In the genomic region with DNA sequence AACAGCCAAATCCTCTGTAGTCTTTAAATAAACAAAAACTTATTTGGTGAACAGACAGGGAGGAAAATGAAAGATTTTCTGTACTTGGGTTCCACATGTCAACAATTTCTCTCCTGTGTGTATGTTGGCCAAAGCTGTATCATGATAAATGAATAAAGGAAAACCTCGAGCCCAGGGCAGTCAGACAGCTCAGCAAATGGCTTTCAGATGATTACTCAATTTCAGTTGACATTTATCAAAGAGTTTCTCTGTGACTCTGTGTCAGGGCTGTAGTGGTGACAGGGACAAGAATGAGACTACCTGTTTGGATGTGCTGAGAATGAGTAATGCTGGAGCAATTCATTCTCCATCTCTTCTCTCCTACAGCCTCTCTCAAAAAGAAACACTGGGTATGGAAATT, we compare ENCODE assay signal across 21 cellular contexts. TPM values are rescaled to one million over a fixed set of nuclear protein-coding genes. Genes with fewer than 3 reads are reported as not detected.
DNase-seq lines count a peak whose midpoint lies in the region; ATAC-seq, FAIRE-seq and TF ChIP-seq lines count a peak whose summit lies in the region.
"Had no signal": no experiment of that assay in that cellular context is flagged by ENCODE, and none has a peak within 500 bp of the region (broad histone marks: within the 10 kb centered on the region; RNA-seq: fewer than 3 reads in every experiment).

No MANE protein-coding gene starts in this region.

- no TSS peak for BruUV-seq in K562 (replicated peaks; lab: Mats Ljungman, UMichigan)
- BruUV-seq in OCI-LY7 (replicated peaks; lab: Mats Ljungman, UMichigan) = no TSS peak

- H3K9me3 ChIP-seq in K562 (replicated peaks; ENCODE audit: control insufficient read depth, insufficient read depth, low read depth, low read length) (no peaks in the 10 kb centered on the region), liver (ENCODE audit: control insufficient read depth in 4 of 4, low read length in 3 of 4) (no peaks in the 10 kb centered on the region), OCI-LY7 (ENCODE audit: low read length) (no peaks in the 10 kb centered on the region), uterus (no peaks in the 10 kb centered on the region)
- H3K9me3 ChIP-seq: colonic mucosa, tibial nerve had no signal

- H3K9ac ChIP-seq in K562 (ENCODE audit: insufficient read depth in 1 of 2, low read depth in 2 of 2, low read length in 2 of 2) (no peak overlapping the region), liver (ENCODE audit: low read depth in 1 of 2, low read length in 2 of 2) (no peak overlapping the region)

- FAIRE-seq in K562 (lab: Jason Lieb, UNC) = no peak
- FAIRE-seq: GM12892 had no signal

- no peaks in the 10 kb centered on the region for H3K27me3 ChIP-seq in K562 (ENCODE audit: control insufficient read depth in 2 of 2, insufficient read depth in 2 of 2, low read length in 2 of 2)
- H3K27me3 ChIP-seq in liver (ENCODE audit: control insufficient read depth in 4 of 4, insufficient read depth in 4 of 4, low read length in 3 of 4) = no peaks in the 10 kb centered on the region
- H3K27me3 ChIP-seq in uterus = no peaks in the 10 kb centered on the region
- H3K27me3 ChIP-seq: colonic mucosa, tibial nerve had no signal

- peaks cover 2% of the 10 kb centered on the region for H3K9me1 ChIP-seq in K562 (ENCODE audit: control insufficient read depth, insufficient read depth, low read length)

- peak; percentile 17 for DNase-seq in AG08396 (ENCODE audit: low spot score)
- DNase-seq in ELR (ENCODE audit: low read depth) = peak; percentile 23
- DNase-seq in K562 (ENCODE audit: extremely low read depth in 1 of 4, low spot score in 3 of 4) = no peak
- DNase-seq in OCI-LY7 (ENCODE audit: low spot score) = no peak
- DNase-seq in uterus = no peak
- no peak for DNase-seq in inferior parietal cortex (ENCODE audit: extremely low spot score)
- DNase-seq: activated CD4-positive, alpha-beta T cell treated with anti-CD3 and anti-CD28 coated beads, Interleukin-2, amount 10 ng/mL, durations not matched to agents 7 days and 5 days; C1 segment of cervical spinal cord; colonic mucosa; head of caudate nucleus; islet precursor cell; KBM-7; midbrain; NCI-H1105; PC-9 had no signal

- H4K20me1 ChIP-seq in K562 (replicated peaks; ENCODE audit: control insufficient read depth, insufficient read depth, low read length) = no peaks in the 10 kb centered on the region
- no peaks in the 10 kb centered on the region for H4K20me1 ChIP-seq in OCI-LY7 (ENCODE audit: insufficient read depth, low read length)

- no peak overlapping the region for H2AFZ ChIP-seq in K562 (ENCODE audit: low read depth, low read length)
- no peak overlapping the region for H2AFZ ChIP-seq in OCI-LY7 (ENCODE audit: low read length)
- H2AFZ ChIP-seq: GM23338, PC-9 had no signal

- CTCF ChIA-PET in K562 (lab: Yijun Ruan, JAX; ENCODE audit: low intra/inter-chr PET ratio) = no interaction called here
- CTCF ChIA-PET in OCI-LY7 (lab: Charles Lee; ENCODE audit: unreplicated experiment) = interaction anchor here (0.6 kb wide), 2 partner anchors 16 to 511 kb away, joined by 3 to 4 read pairs; no protein-coding TSS in a partner anchor

- H3K4me3 ChIP-seq in K562 (no peak overlapping the region), liver (ENCODE audit: low read depth in 1 of 3, low read length in 3 of 3) (no peak overlapping the region), OCI-LY7 (ENCODE audit: low read depth, low read length, poor library complexity, severe bottlenecking) (no peak overlapping the region), uterus (no peak overlapping the region)
- H3K4me3 ChIP-seq: colonic mucosa, GM23338, PC-9, SK-N-MC, tibial nerve had no signal

- no peak for TF ChIP-seq CTCF in K562 (IDR thresholded peaks at IDR 0.05 in 2 of 3, conservative IDR thresholded peaks at IDR 0.05 in 1 of 3; ENCODE audit: insufficient read depth in 2 of 3, low read depth in 1 of 3, low read length in 3 of 3)
- no peak for TF ChIP-seq CTCF in liver (IDR thresholded peaks at IDR 0.05; ENCODE audit: low read depth, low read length, missing input control)
- no peak for TF ChIP-seq CTCF in OCI-LY7 (conservative IDR thresholded peaks at IDR 0.05; ENCODE audit: low read length)
- TF ChIP-seq CTCF in uterus (IDR thresholded peaks at IDR 0.05) = no peak

- H3K36me3 ChIP-seq in K562 (ENCODE audit: control insufficient read depth, insufficient read depth, low read length) (peaks cover 86% of the 10 kb centered on the region; the same call in 2 of the 3 replicates), liver (ENCODE audit: control insufficient read depth in 4 of 4, insufficient read depth in 3 of 4, low read depth in 1 of 4, low read length in 3 of 4) (peaks cover 4 to 23% (median 14%) of the 10 kb centered on the region in 4 donors), OCI-LY7 (ENCODE audit: insufficient read depth, low read length) (peaks cover 58% of the 10 kb centered on the region), uterus (no peaks in the 10 kb centered on the region)

- POLR2A ChIA-PET in K562 (lab: Yijun Ruan, JAX) = no interaction called here
- POLR2A ChIA-PET in OCI-LY7 (lab: Charles Lee) = no interaction called here

- H3K9me2 ChIP-seq in OCI-LY7 (ENCODE audit: insufficient read depth, low read length) = no peaks in the 10 kb centered on the region

- WGBS in K562 (ENCODE audit: insufficient coverage, low coverage, missing lambda C conversion rate) = 44% methylated on average over 1 of the region's 1 CpG
- WGBS in liver = 14% methylated on average over 1 of the region's 1 CpG

- H3K27ac ChIP-seq in K562 (ENCODE audit: extremely low read depth, low read depth, low read length) (no peak overlapping the region), liver (ENCODE audit: low read depth in 1 of 2, low read length in 2 of 2) (peak overlapping the region in 1 of 2 donors; percentile 40), OCI-LY7 (ENCODE audit: low read depth, low read length, poor library complexity, severe bottlenecking) (no peak overlapping the region), uterus (no peak overlapping the region)
- H3K27ac ChIP-seq: colonic mucosa, PC-9, SK-N-MC, tibial nerve had no signal

- H3K4me1 ChIP-seq in K562 (replicated peaks in 1 of 2; ENCODE audit: control insufficient read depth in 2 of 2, insufficient read depth in 2 of 2, low read length in 2 of 2) (peaks cover 0 to 2% of the 10 kb centered on the region in 2 experiments; a peak in 2 of 5 replicates), liver (ENCODE audit: control insufficient read depth in 4 of 4, insufficient read depth in 4 of 4, low read length in 3 of 4) (peaks cover 4 to 14% (median 12%) of the 10 kb centered on the region in 4 donors), OCI-LY7 (ENCODE audit: insufficient read depth, low read length, poor library complexity, severe bottlenecking) (no peaks in the 10 kb centered on the region), uterus (no peaks in the 10 kb centered on the region)
- H3K4me1 ChIP-seq: colonic mucosa had no signal

- no peak for TF ChIP-seq RAD21 in K562 (CRISPR knock-in tag; conservative IDR thresholded peaks at IDR 0.05 in 1 of 2, IDR thresholded peaks at IDR 0.05 in 1 of 2)
- no peak for TF ChIP-seq RAD21 in liver (IDR thresholded peaks at IDR 0.05)

- no peak overlapping the region for H3K4me2 ChIP-seq in K562 (ENCODE audit: insufficient read depth, low read length)
- H3K4me2 ChIP-seq in OCI-LY7 (ENCODE audit: low read length) = no peak overlapping the region
- H3K4me2 ChIP-seq: GM23338, PC-9 had no signal

- TF ChIP-seq POLR2A in K562 (conservative IDR thresholded peaks at IDR 0.05) (no peak), uterus (IDR thresholded peaks at IDR 0.05) (no peak)

- intact Hi-C loops in K562 (cut with micrococcal nuclease) = no loop called here
- intact Hi-C loops in OCI-LY7 (cut with micrococcal nuclease; ENCODE audit: unreplicated experiment) = no loop called here
- intact Hi-C loops in uterus (cut with DNase I; ENCODE audit: low total_unique reads) = no loop called here

- no peak for ATAC-seq in K562
- ATAC-seq: GM23338; stimulated activated memory B cell treated with anti-CD40 and anti-IgM and Interleukin-4, amounts not matched to agents 10 μg/mL and 1 μg/mL and 100 μg/mL, for 72 hours had no signal

- TF ChIP-seq EP300 in K562 (IDR thresholded peaks at IDR 0.05; ENCODE audit: low read length) = no peak

- no peaks in the 10 kb centered on the region for H3K79me2 ChIP-seq in K562 (ENCODE audit: control insufficient read depth, insufficient read depth, low read length)
- no peaks in the 10 kb centered on the region for H3K79me2 ChIP-seq in OCI-LY7 (ENCODE audit: insufficient read depth, low read depth, low read length)

- in situ Hi-C loops in K562 (cut with MboI) = loop anchor here (25.0 kb wide), 1 partner anchor 638 kb away; no protein-coding TSS in a partner anchor

TF ChIP-seq in K562, 482 proteins besides CTCF, POLR2A, EP300 and RAD21 (continues in another document):
- TF ChIP-seq ZC3H11A (IDR thresholded peaks at IDR 0.05; ENCODE audit: low read depth, low read length) (no peak), TCF7L2 (IDR thresholded peaks at IDR 0.05; ENCODE audit: low read depth, low read length) (no peak), ZNF24 (IDR thresholded peaks at IDR 0.05) (no peak)

TF ChIP-seq in liver, 16 proteins besides CTCF, POLR2A, EP300 and RAD21 (continues in another document):
- TF ChIP-seq SP1 (IDR thresholded peaks at IDR 0.05) = no peak
- TF ChIP-seq RXRA (IDR thresholded peaks at IDR 0.05) = peak in 1 of 2 donors; percentile 53
- TF ChIP-seq YY1 (IDR thresholded peaks at IDR 0.05) = peak; percentile 65

RNA-seq across cellular contexts. Expression of gene PTGS1, which starts 45.7 kb away (rescaled TPM):
- total RNA-seq in K562 (2011; cell fraction: chromatin; rRNA removed; ENCODE audit: low replicate concordance) = 8.0 and 9.1 TPM in 2 replicates
- 6.3 and 7.7 TPM in 2 replicates for total RNA-seq in K562 (2011; cell fraction: nucleolus; rRNA removed)
- 9.9 and 10.5 TPM in 2 replicates for total RNA-seq in K562 (2011; cell fraction: nucleoplasm; rRNA removed)
- total RNA-seq in K562 (2014; rRNA removed) = 4.9 and 5.3 TPM in 2 replicates
- total RNA-seq in K562 (2014; rRNA removed; fragmentation: Illumina TruSeq; extraction: Trizol) = 3.4 and 3.6 TPM in 2 replicates
- total RNA-seq in K562 (2015; rRNA removed; fragmentation: Illumina TruSeq; extraction: Trizol) = 3.8 and 4.5 TPM in 2 replicates
- 7.2 and 9.1 TPM in 2 replicates for total RNA-seq in K562 (2021)
- 5.2 and 12.9 TPM in 2 replicates for polyA plus RNA-seq in K562 (2011; rRNA removed)
- 6.5 and 21.2 TPM in 2 replicates for polyA plus RNA-seq in K562 (2011; cell fraction: cytosol; rRNA removed)
- 6.4 and 18.4 TPM in 2 replicates for polyA plus RNA-seq in K562 (2011; cell fraction: nucleus; rRNA removed)
- 10.4 and 10.8 TPM in 2 replicates for polyA plus RNA-seq in K562 (2012)
- polyA plus RNA-seq in K562 (2014; fragmentation: Illumina TruSeq; extraction: Trizol) = 7.2 and 7.5 TPM in 2 replicates
- 1 to 10 TPM; 3.7 to 8.2 TPM for polyA plus RNA-seq in K562 (2014; fragmentation: Nextera tagmentation; extraction: Ambion mirVana)
- 4.0 and 5.8 TPM in 2 replicates for polyA plus RNA-seq in K562 (2014; rRNA removed)
- 2.5 and 6.5 TPM in 2 replicates for polyA minus RNA-seq in K562 (2011; rRNA and poly(A)+ RNA removed)
- polyA minus RNA-seq in K562 (2011; cell fraction: cytosol; rRNA and poly(A)+ RNA removed) = 3.0 and 6.0 TPM in 2 replicates
- 1.6 and 2.3 TPM in 2 replicates for polyA minus RNA-seq in K562 (2011; cell fraction: nucleus; rRNA and poly(A)+ RNA removed)
- 1 to 10 TPM in 1 of 2 donors, under 1 TPM in 1; 0.84 to 5.3 TPM for total RNA-seq in liver
- polyA plus RNA-seq in liver = 1 to 10 TPM in 1 of 2 donors, under 1 TPM in 1; 0.85 to 1.4 TPM
- 0.79 and 0.85 TPM in 2 replicates for total RNA-seq in OCI-LY7 (2014; rRNA removed; shearing (Covaris generic))
- total RNA-seq in OCI-LY7 (2022) = 1.5 and 2.2 TPM in 2 replicates
- total RNA-seq in uterus = 10 to 100 TPM in 2 of 4 donors, 1 to 10 TPM in 2; 2.1 to 20.6 (median 7.4) TPM
- total RNA-seq: activated CD4-positive, alpha-beta T cell treated with anti-CD3 and anti-CD28 coated beads, Interleukin-2, amount 10 ng/mL, durations not matched to agents 7 days and 5 days had no signal

Comparison
In these comparisons a context has a peak if more than half of its experiments do, and no peak if none do; other contexts are left out.
1. DNase-seq: peak in AG08396 (single experiment) and ELR (single experiment); none in K562 (0 of 4), OCI-LY7 (single experiment), uterus (0 of 2) and inferior parietal cortex (single experiment).